15 cellular contexts compared by ENCODE assay signal in the genomic region with DNA sequence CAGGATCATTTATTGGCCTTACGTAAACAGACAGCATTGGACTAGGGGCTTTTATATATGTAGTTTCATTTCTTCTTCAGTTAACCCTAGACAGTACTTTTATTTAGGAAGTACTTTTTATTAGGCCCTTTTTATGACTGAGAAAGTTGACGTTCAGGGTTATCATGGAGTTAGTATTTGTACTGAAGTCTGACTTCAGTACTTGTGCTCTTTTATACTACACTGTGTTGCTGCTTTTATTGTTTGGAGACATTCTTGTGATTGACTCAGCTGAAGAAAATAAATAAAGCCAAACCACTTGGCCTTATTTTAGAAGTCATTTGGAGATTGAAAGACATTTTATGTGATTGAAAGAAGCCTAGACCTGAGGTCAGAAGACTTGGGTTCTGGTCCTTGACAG.
"Had no signal": no experiment of that assay in that cellular context is flagged by ENCODE, and none has a peak within 500 bp of the region (broad histone marks: within the 10 kb centered on the region; RNA-seq: fewer than 3 reads in every experiment).

No MANE protein-coding gene starts in this region.

- H3K4me2 ChIP-seq: neural progenitor cell had no signal

- H3K9ac ChIP-seq: neural progenitor cell had no signal

- H3K9me3 ChIP-seq: heart left ventricle, ovary had no signal

- H3K36me3 ChIP-seq: ovary had no signal

- H2AFZ ChIP-seq: neural progenitor cell had no signal

- ATAC-seq: esophagus mucosa; heart left ventricle; natural killer cell treated with Interleukin-12 subunit alpha and Interleukin-12 subunit beta and Interleukin-15 and Interleukin-18, amount 100 ng/mL, for 72 hours; right cardiac atrium had no signal

- DNase-seq: cortex of kidney; dorsolateral prefrontal cortex; effector CD8-positive, alpha-beta T cell; heart left ventricle; hippocampal formation; mesendoderm; nucleus accumbens; ovary; right cardiac atrium; small intestine; stimulated activated CD4-positive, alpha-beta T cell treated with anti-CD3 and anti-CD28 coated beads, Interleukin-12 subunit alpha, Interleukin-12 subunit beta, amount 100 ng/mL, for 4 hours; stimulated activated naive CD4-positive, alpha-beta T cell treated with Interleukin-2 at 50 U/mL for 16 hours had no signal

- H3K4me3 ChIP-seq: dorsolateral prefrontal cortex, heart left ventricle, neural progenitor cell, ovary had no signal

- H3K27ac ChIP-seq: dorsolateral prefrontal cortex, heart left ventricle, neural progenitor cell, ovary had no signal

- H3K27me3 ChIP-seq: dorsolateral prefrontal cortex, heart left ventricle, neural progenitor cell, ovary had no signal
